ENCODE assay signal across 21 cellular contexts in genomic region chr13:110855363-110855762, GRCh38.
"Had no signal": no experiment of that assay in that cellular context is flagged by ENCODE, and none has a peak within 500 bp of the region (broad histone marks: within the 10 kb centered on the region; RNA-seq: fewer than 3 reads in every experiment).

No MANE protein-coding gene starts in this region.

- DNase-seq: effector CD4-positive, alpha-beta T cell; gastrocnemius medialis; heart right ventricle; hypothalamus; kidney glomerular epithelial cell; mesendoderm; naive thymus-derived CD4-positive, alpha-beta T cell; nephron progenitor cell; posterior cingulate gyrus; stimulated activated CD4-positive, alpha-beta T cell treated with anti-CD3 and anti-CD28 coated beads, Interleukin-12 subunit alpha, Interleukin-12 subunit beta, amount 100 ng/mL, for 4 hours; stimulated activated CD4-positive, alpha-beta T cell treated with anti-CD3 and anti-CD28 coated beads, Interleukin-2, amount 100 ng/mL, for 48 hours; stimulated activated naive CD8-positive, alpha-beta T cell treated with anti-CD3 and anti-CD28 coated beads, Interleukin-15, Interleukin-2, amounts not matched to agents 100 U/mL and 50 U/mL, for 24 hours; thyroid gland; upper lobe of left lung; uterus had no signal

- H3K4me3 Mint-ChIP-seq: naive thymus-derived CD4-positive, alpha-beta T cell; nephron progenitor cell had no signal

- ATAC-seq: gastrocnemius medialis; heart right ventricle; naive thymus-derived CD4-positive, alpha-beta T cell; sciatic nerve; stimulated activated naive CD8-positive, alpha-beta T cell treated with anti-CD3 and anti-CD28 coated beads, Interleukin-15, Interleukin-2, amounts not matched to agents 100 U/mL and 50 U/mL, for 24 hours had no signal

- H3K36me3 ChIP-seq: gastrocnemius medialis, heart right ventricle, neutrophil, suprapubic skin, thyroid gland, upper lobe of left lung, uterus had no signal

- H3K27me3 ChIP-seq: gastrocnemius medialis, thyroid gland, upper lobe of left lung, uterus had no signal

- H3K9me3 ChIP-seq: gastrocnemius medialis, neutrophil, suprapubic skin, thyroid gland, uterus had no signal

- H3K4me3 ChIP-seq: coronary artery, gastrocnemius medialis, heart right ventricle, skin epidermis, suprapubic skin, thyroid gland, upper lobe of left lung, uterus had no signal

- FAIRE-seq: islet of Langerhans had no signal

- H3K27ac ChIP-seq: coronary artery, gastrocnemius medialis, heart right ventricle, neutrophil, skin epidermis, suprapubic skin, thyroid gland, upper lobe of left lung had no signal

- H3K4me1 ChIP-seq: gastrocnemius medialis, heart right ventricle, suprapubic skin, thyroid gland, upper lobe of left lung, uterus had no signal

- H3K27ac Mint-ChIP-seq: naive thymus-derived CD4-positive, alpha-beta T cell; nephron progenitor cell had no signal
